Comparison of ENCODE assay signal across 16 cellular contexts in the genomic region with DNA sequence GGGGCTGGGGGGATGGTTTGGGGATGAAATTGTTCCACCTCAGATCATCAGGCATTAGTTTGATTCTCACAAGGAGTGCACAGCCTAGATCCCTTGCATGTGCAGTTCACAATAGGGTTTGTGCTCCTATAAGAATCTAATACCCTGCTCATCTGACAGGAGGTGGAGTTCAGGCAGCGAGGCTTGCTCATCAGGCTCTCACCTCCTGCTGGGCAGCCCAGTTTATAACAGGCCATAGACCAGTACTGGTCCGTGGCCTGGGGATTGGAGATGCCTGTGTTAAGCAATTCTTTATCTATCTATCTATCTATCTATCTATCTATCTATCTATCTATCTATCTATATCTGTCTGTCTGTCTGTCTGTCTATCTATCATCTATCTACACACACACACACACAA.
A peak's percentile ranks its signal among the peaks of the same experiment; 100 is the strongest.
DNase-seq lines count a peak whose midpoint lies in the region; FAIRE-seq and TF ChIP-seq lines count a peak whose summit lies in the region.
"Had no signal": no experiment of that assay in that cellular context is flagged by ENCODE, and none has a peak within 500 bp of the region (broad histone marks: within the 10 kb centered on the region; RNA-seq: fewer than 3 reads in every experiment).

No MANE protein-coding gene starts in this region.

- H3K36me3 ChIP-seq in MG63 (no peaks in the 10 kb centered on the region), mesendoderm (ENCODE audit: control insufficient read depth, insufficient read depth, low read length) (no peaks in the 10 kb centered on the region)
- H3K36me3 ChIP-seq: BLaER1, HAP-1 had no signal

- no peak overlapping the region for H3K18ac ChIP-seq in mesendoderm (ENCODE audit: low read length)

- no peaks in the 10 kb centered on the region for H3K4me1 ChIP-seq in mesendoderm (ENCODE audit: control insufficient read depth, low read depth, low read length)
- H3K4me1 ChIP-seq: BLaER1, HAP-1 had no signal

- no peak overlapping the region for H3K4ac ChIP-seq in mesendoderm (ENCODE audit: low read depth, low read length)

- H2BK5ac ChIP-seq in mesendoderm (ENCODE audit: low read length) = no peak overlapping the region

- H3K4me3 ChIP-seq in MG63 (no peak overlapping the region), epithelial cell of esophagus (ENCODE audit: low read length) (no peak overlapping the region), mesendoderm (ENCODE audit: low read length) (no peak overlapping the region)
- H3K4me3 ChIP-seq: BLaER1, HAP-1 had no signal

- H3K23ac ChIP-seq in mesendoderm (ENCODE audit: low read length) = no peak overlapping the region

- no peak overlapping the region for H4K8ac ChIP-seq in mesendoderm (ENCODE audit: low read depth, low read length)

- no peak overlapping the region for H3K56ac ChIP-seq in mesendoderm (ENCODE audit: low read length)

- no peak for FAIRE-seq in GM19239 (lab: Jason Lieb, UNC)
- FAIRE-seq: D721Med, HepG2 had no signal

- H3K79me2 ChIP-seq in mesendoderm (ENCODE audit: control insufficient read depth, insufficient read depth, low read length) = no peaks in the 10 kb centered on the region

- H3K9ac ChIP-seq in mesendoderm (ENCODE audit: low read length) = no peak overlapping the region
- H3K9ac ChIP-seq: BLaER1 had no signal

- TF ChIP-seq CTCF in epithelial cell of esophagus (IDR thresholded peaks at IDR 0.05; ENCODE audit: insufficient read depth, low read depth, low read length, missing control alignments) = no peak

- H2BK120ac ChIP-seq in mesendoderm (ENCODE audit: low read depth, low read length) = no peak overlapping the region

- DNase-seq in NCI-H82 (lab: John Stamatoyannopoulos, UW) (peak; percentile 22), NCI-H82 treated with DMSO at 0.1 percent for 48 hours (lab: John Stamatoyannopoulos, UW; ENCODE audit: unreplicated experiment) (no peak), MG63 (peak; percentile 1), epithelial cell of esophagus (ENCODE audit: low read depth) (peak; percentile 6), mesendoderm (peak; percentile 11), D341Med (ENCODE audit: low spot score) (no peak), GM19239 (ENCODE audit: insufficient read length, low spot score) (no peak)
- no peak for DNase-seq in activated naive CD4-positive, alpha-beta T cell (lab: John Stamatoyannopoulos, UW)
- DNase-seq: 8988T; CD8-positive, alpha-beta T cell; DMS79 treated with DMSO at 0.1 percent for 48 hours; GF-D8 had no signal

- H3K4me2 ChIP-seq in mesendoderm (ENCODE audit: low read length) = no peak overlapping the region
- H3K4me2 ChIP-seq: BLaER1 had no signal

- H3K9me3 ChIP-seq in MG63 = no peaks in the 10 kb centered on the region
- H3K9me3 ChIP-seq: HAP-1 had no signal

- H3K27me3 ChIP-seq in MG63 (no peaks in the 10 kb centered on the region), mesendoderm (ENCODE audit: insufficient read depth, low read length, poor library complexity) (no peaks in the 10 kb centered on the region)
- H3K27me3 ChIP-seq: BLaER1 had no signal

- no peak overlapping the region for H4K5ac ChIP-seq in mesendoderm (ENCODE audit: low read length)

- H3K27ac ChIP-seq in mesendoderm (ENCODE audit: low read depth, low read length) = no peak overlapping the region
- H3K27ac ChIP-seq: BLaER1 had no signal

- H3K79me1 ChIP-seq in mesendoderm (ENCODE audit: low read length) = no peaks in the 10 kb centered on the region

- no CpG with 5 or more reads among the region's 2 CpGs for WGBS in mesendoderm (ENCODE audit: extremely low coverage, insufficient coverage, low lambda C conversion rate)

- H2BK15ac ChIP-seq in mesendoderm (replicated peaks; ENCODE audit: low read depth) = no peak overlapping the region

- H2AK5ac ChIP-seq in mesendoderm (ENCODE audit: low read length) = no peak overlapping the region

Comparison
In these comparisons a context has a peak if more than half of its experiments do, and no peak if none do; other contexts are left out.
1. DNase-seq: peak in NCI-H82 (single experiment), MG63 (single experiment), epithelial cell of esophagus (single experiment) and mesendoderm (single experiment); none in NCI-H82 treated with DMSO at 0.1 percent for 48 hours (single experiment), D341Med (single experiment), GM19239 (single experiment) and activated naive CD4-positive, alpha-beta T cell (0 of 4).